In genomic region chr10:51886438-51887068, GRCh38 we compare ENCODE assay signal across 25 cellular contexts.
DNase-seq lines count a peak whose midpoint lies in the region; ATAC-seq and TF ChIP-seq lines count a peak whose summit lies in the region.
"Had no signal": no experiment of that assay in that cellular context is flagged by ENCODE, and none has a peak within 500 bp of the region (broad histone marks: within the 10 kb centered on the region; RNA-seq: fewer than 3 reads in every experiment).

No MANE protein-coding gene starts in this region.

- H2AFZ ChIP-seq in fibroblast of lung (ENCODE audit: low read length): no peak overlapping the region

- peak overlapping the region; percentile 50 for H3K4me3 ChIP-seq in adipocyte (ENCODE audit: low read length)
- no peak overlapping the region for H3K4me3 ChIP-seq in fibroblast of lung (replicated peaks in 1 of 4; ENCODE audit: control extremely low read depth in 1 of 4, insufficient read depth in 1 of 4, low read depth in 3 of 4, low read length in 4 of 4)
- H3K4me3 ChIP-seq in skeletal muscle cell (ENCODE audit: low read depth, low read length): no peak overlapping the region
- H3K4me3 ChIP-seq in BE2C (ENCODE audit: low read depth, low read length): no peak overlapping the region
- H3K4me3 ChIP-seq: heart right ventricle, K562, lower lobe of right lung, ovary, vagina had no signal

- DNase-seq in ELR (ENCODE audit: low read depth) (peak; percentile 24), adipocyte (ENCODE audit: low read depth) (peak; percentile 77), fibroblast of lung (ENCODE audit: low read depth in 2 of 2) (peak; percentile 63 to 73), skeletal muscle cell (ENCODE audit: low read depth) (peak; percentile 48), BE2C (no peak)
- DNase-seq: activated CD4-positive, alpha-beta T cell treated with anti-CD3 and anti-CD28 coated beads, Interleukin-2, amount 50 U/mL, for 4 hours; activated gamma-delta T cell treated with Interleukin-2 at 50 U/mL for 16 hours; anterior cingulate cortex; Calu3; GDM1; heart right ventricle; lower lobe of right lung; NCI-H1048; NCI-H2081 treated with DMSO at 0.1 percent for 48 hours; NCI-H510A treated with DMSO at 0.1 percent for 48 hours; ovary; stimulated activated CD4-positive, alpha-beta T cell treated with anti-CD3 and anti-CD28 coated beads, Interleukin-2, amount 100 ng/mL, for 48 hours; T-cell had no signal

- H3K27me3 ChIP-seq in adipocyte (replicated peaks; ENCODE audit: control insufficient read depth, insufficient read depth, low read length) (no peaks in the 10 kb centered on the region), fibroblast of lung (ENCODE audit: control insufficient read depth, insufficient read depth, low read length) (no peaks in the 10 kb centered on the region), BE2C (no peaks in the 10 kb centered on the region)
- H3K27me3 ChIP-seq: heart right ventricle, ovary, vagina had no signal

- H3K9me3 ChIP-seq in adipocyte (ENCODE audit: control insufficient read depth, low read length): peaks cover 5% of the 10 kb centered on the region
- H3K9me3 ChIP-seq in fibroblast of lung (ENCODE audit: control insufficient read depth, insufficient read depth, low read depth, low read length): no peaks in the 10 kb centered on the region
- H3K9me3 ChIP-seq in BE2C: no peaks in the 10 kb centered on the region
- H3K9me3 ChIP-seq: lower lobe of right lung, ovary, vagina had no signal

- no peaks in the 10 kb centered on the region for H3K36me3 ChIP-seq in adipocyte (ENCODE audit: control insufficient read depth, insufficient read depth, low read length, severe bottlenecking)
- no peaks in the 10 kb centered on the region for H3K36me3 ChIP-seq in fibroblast of lung (ENCODE audit: control insufficient read depth, insufficient read depth, low read length)
- no peaks in the 10 kb centered on the region for H3K36me3 ChIP-seq in BE2C
- H3K36me3 ChIP-seq: heart right ventricle, lower lobe of right lung, ovary, vagina had no signal

- H3K27ac ChIP-seq in fibroblast of lung (ENCODE audit: insufficient read depth, low read length): no peak overlapping the region
- H3K27ac ChIP-seq: heart right ventricle, HL-60, lower lobe of right lung, ovary, vagina, VCaP had no signal

- H3K4me1 ChIP-seq in adipocyte (ENCODE audit: control insufficient read depth, insufficient read depth, low read length) (peaks cover 19% of the 10 kb centered on the region), fibroblast of lung (ENCODE audit: control insufficient read depth, extremely low read depth, insufficient read depth, low read length) (peaks cover 5% of the 10 kb centered on the region), BE2C (no peaks in the 10 kb centered on the region)
- H3K4me1 ChIP-seq: lower lobe of right lung, vagina had no signal

- no peaks in the 10 kb centered on the region for H3K79me2 ChIP-seq in fibroblast of lung (ENCODE audit: control insufficient read depth, insufficient read depth, low read length)

- no peak for TF ChIP-seq CTCF in fibroblast of lung (conservative IDR thresholded peaks at IDR 0.05 in 1 of 2, IDR thresholded peaks at IDR 0.05 in 1 of 2; ENCODE audit: low read depth in 1 of 2, low read length in 2 of 2)
- TF ChIP-seq CTCF in BE2C (IDR thresholded peaks at IDR 0.05; ENCODE audit: low read depth, low read length): no peak

- ATAC-seq in HG03521 (IDR thresholded peaks at IDR 0.05; ENCODE audit: unreplicated experiment) (no peak), HG02884 (IDR thresholded peaks at IDR 0.05; ENCODE audit: unreplicated experiment) (no peak), HG02759 (IDR thresholded peaks at IDR 0.05; ENCODE audit: unreplicated experiment) (no peak)
- ATAC-seq: heart right ventricle, K562, lower lobe of right lung, T-cell had no signal

- H3K4me2 ChIP-seq in fibroblast of lung (ENCODE audit: extremely low read depth, insufficient read depth, low read length): peak overlapping the region; percentile 29

- H3K9ac ChIP-seq in adipocyte (ENCODE audit: low read length) (no peak overlapping the region), fibroblast of lung (ENCODE audit: insufficient read depth, low read length) (no peak overlapping the region)

- no peaks in the 10 kb centered on the region for H4K20me1 ChIP-seq in fibroblast of lung (ENCODE audit: control insufficient read depth, extremely low read depth, insufficient read depth, low read length)
